ENCODE assay signal across 8 cellular contexts in genomic region chrX:134374294-134374693, GRCh38. TPM values are rescaled to one million over a fixed set of nuclear protein-coding genes. Genes with fewer than 3 reads are reported as not detected.
A peak's percentile ranks its signal among the peaks of the same experiment; 100 is the strongest.
DNase-seq lines count a peak whose midpoint lies in the region; ATAC-seq and TF ChIP-seq lines count a peak whose summit lies in the region.

No MANE protein-coding gene starts in this region.

- H3K4me1 ChIP-seq in left lung, result peaks cover 0 to 11% of the 10 kb centered on the region in 2 donors

- no peak for ATAC-seq in activated T-cell treated with anti-CD3 and anti-CD28 coated beads, Interleukin-2, amount 50 U/mL, for 72 hours (replicated peaks in 1 of 2)
- no peak for ATAC-seq in left lung
- ATAC-seq in GM19395 (IDR thresholded peaks at IDR 0.05; ENCODE audit: unreplicated experiment), result no peak

- H3K27me3 ChIP-seq in left lung, result no peaks in the 10 kb centered on the region

- peak overlapping the region; percentile 95 to 100 for H3K4me3 Mint-ChIP-seq in activated T-cell treated with anti-CD3 and anti-CD28 coated beads, Interleukin-2, amount 50 U/mL, for 72 hours
- H3K4me3 Mint-ChIP-seq in activated naive CD8-positive, alpha-beta T cell treated with anti-CD3 and anti-CD28 coated beads for 36 hours, result peak overlapping the region; percentile 91
- peak overlapping the region; percentile 88 for H3K4me3 Mint-ChIP-seq in type B pancreatic cell

- H3K27ac ChIP-seq in left lung, result peak overlapping the region in 1 of 2 donors; percentile 91

- peaks cover 14% of the 10 kb centered on the region for H3K4me1 Mint-ChIP-seq in activated T-cell treated with anti-CD3 and anti-CD28 coated beads, Interleukin-2, amount 50 U/mL, for 72 hours (ENCODE audit: low read depth)
- H3K4me1 Mint-ChIP-seq in activated naive CD8-positive, alpha-beta T cell treated with anti-CD3 and anti-CD28 coated beads for 36 hours, result peaks cover 13% of the 10 kb centered on the region
- no peaks in the 10 kb centered on the region for H3K4me1 Mint-ChIP-seq in type B pancreatic cell (ENCODE audit: unreplicated experiment)

- H3K9me3 ChIP-seq in left lung, result no peaks in the 10 kb centered on the region

- DNase-seq in activated T-cell treated with anti-CD3 and anti-CD28 coated beads, Interleukin-2, amount 50 U/mL, for 72 hours, result no peak
- DNase-seq in activated T-cell treated with anti-CD3 and anti-CD28 coated beads, Interleukin-2, amount 50 U/mL, for 48 hours, result no peak
- no peak for DNase-seq in activated naive CD8-positive, alpha-beta T cell treated with anti-CD3 and anti-CD28 coated beads for 36 hours
- no peak for DNase-seq in left lung
- DNase-seq in type B pancreatic cell (ENCODE audit: extremely low spot score, unreplicated experiment), result no peak
- no peak for DNase-seq in mucosa of gallbladder (ENCODE audit: low spot score)
- DNase-seq in dermis blood vessel endothelial cell, result no peak

- peaks cover 25% of the 10 kb centered on the region for H3K27me3 Mint-ChIP-seq in activated T-cell treated with anti-CD3 and anti-CD28 coated beads, Interleukin-2, amount 50 U/mL, for 72 hours (ENCODE audit: low read depth)
- no peaks in the 10 kb centered on the region for H3K27me3 Mint-ChIP-seq in activated naive CD8-positive, alpha-beta T cell treated with anti-CD3 and anti-CD28 coated beads for 36 hours
- H3K27me3 Mint-ChIP-seq in type B pancreatic cell, result no peaks in the 10 kb centered on the region

- H3K4me3 ChIP-seq in left lung, result peak overlapping the region; percentile 47 to 60

- H3K36me3 ChIP-seq in left lung, result peaks cover 0 to 6% of the 10 kb centered on the region in 2 donors

- TF ChIP-seq CTCF in left lung (IDR thresholded peaks at IDR 0.05) (no peak), type B pancreatic cell (conservative IDR thresholded peaks at IDR 0.05) (no peak)

- peak overlapping the region; percentile 98 for H3K27ac Mint-ChIP-seq in activated T-cell treated with anti-CD3 and anti-CD28 coated beads, Interleukin-2, amount 50 U/mL, for 72 hours
- peak overlapping the region; percentile 94 for H3K27ac Mint-ChIP-seq in activated naive CD8-positive, alpha-beta T cell treated with anti-CD3 and anti-CD28 coated beads for 36 hours
- H3K27ac Mint-ChIP-seq in type B pancreatic cell, result peak overlapping the region; percentile 92

- intact Hi-C loops in left lung (cut with DNase I), result no loop called here

- H3K9me3 Mint-ChIP-seq in activated T-cell treated with anti-CD3 and anti-CD28 coated beads, Interleukin-2, amount 50 U/mL, for 72 hours, result no peaks in the 10 kb centered on the region
- no peaks in the 10 kb centered on the region for H3K9me3 Mint-ChIP-seq in activated naive CD8-positive, alpha-beta T cell treated with anti-CD3 and anti-CD28 coated beads for 36 hours
- H3K9me3 Mint-ChIP-seq in type B pancreatic cell, result no peaks in the 10 kb centered on the region

- H3K36me3 Mint-ChIP-seq in activated T-cell treated with anti-CD3 and anti-CD28 coated beads, Interleukin-2, amount 50 U/mL, for 72 hours (ENCODE audit: insufficient read depth in 2 of 2), result peaks cover 2 to 7% of the 10 kb centered on the region in 2 donors
- H3K36me3 Mint-ChIP-seq in activated naive CD8-positive, alpha-beta T cell treated with anti-CD3 and anti-CD28 coated beads for 36 hours, result peaks cover 12% of the 10 kb centered on the region
- H3K36me3 Mint-ChIP-seq in type B pancreatic cell, result peaks cover 5% of the 10 kb centered on the region

RNA-seq across cellular contexts. Expression of gene PHF6, which starts 1.2 kb away (rescaled TPM):
- total RNA-seq in activated T-cell treated with anti-CD3 and anti-CD28 coated beads, Interleukin-2, amount 50 U/mL, for 72 hours, result 10 to 100 TPM; 47.0 to 48.6 TPM
- 10 to 100 TPM; 70.3 to 74.9 TPM for total RNA-seq in activated naive CD8-positive, alpha-beta T cell treated with anti-CD3 and anti-CD28 coated beads for 36 hours
- total RNA-seq in left lung (10 to 100 TPM; 17.7 to 18.7 TPM), type B pancreatic cell (ENCODE audit: low replicate concordance) (30.7 and 72.7 TPM in 2 replicates), mucosa of gallbladder (18.7 TPM), dermis blood vessel endothelial cell (38.6 and 60.8 TPM in 2 replicates)
